Comparison of ENCODE assay signal across 1 cellular context in genomic region chr6:112041535-112041934, GRCh38.
TF ChIP-seq lines count a peak whose summit lies in the region.

No MANE protein-coding gene starts in this region.

TF ChIP-seq in WTC11, 78 proteins besides CTCF, POLR2A, EP300 and RAD21 (continued from another document):
- TF ChIP-seq, protein P1, sequence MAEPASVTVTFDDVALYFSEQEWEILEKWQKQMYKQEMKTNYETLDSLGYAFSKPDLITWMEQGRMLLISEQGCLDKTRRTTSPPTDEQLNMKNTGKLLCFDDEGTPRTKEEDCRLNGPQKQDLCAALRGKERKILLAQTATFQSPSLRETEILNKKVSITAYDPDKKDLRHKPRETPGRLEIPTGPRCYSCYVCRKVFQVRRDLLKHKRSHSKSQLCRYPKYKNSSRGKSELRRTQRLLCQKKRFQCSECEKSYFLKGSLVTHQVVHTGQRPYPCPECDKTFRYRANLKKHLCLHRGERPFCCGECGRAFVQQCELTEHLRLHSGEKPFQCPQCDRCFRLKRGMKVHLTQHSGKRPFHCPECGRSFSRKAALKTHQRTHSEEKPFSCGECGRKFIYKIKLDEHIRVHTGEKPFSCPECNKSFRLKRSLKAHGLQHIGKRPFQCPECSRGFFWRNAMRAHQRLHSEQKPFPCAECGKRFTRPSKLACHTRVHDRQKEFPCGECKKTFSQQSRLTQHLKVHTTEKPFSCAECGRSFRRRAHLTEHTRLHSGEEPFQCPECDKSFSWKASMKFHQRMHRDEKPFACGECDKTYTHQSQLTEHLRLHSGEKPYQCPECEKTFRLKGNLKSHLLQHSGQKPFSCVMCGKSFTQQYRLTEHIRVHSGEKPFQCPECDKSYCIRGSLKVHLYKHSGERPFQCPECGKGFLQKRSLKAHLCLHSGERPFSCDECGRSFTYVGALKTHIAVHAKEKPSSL (CRISPR knock-in tag; conservative IDR thresholded peaks at IDR 0.05): no peak
- TF ChIP-seq, protein P2, sequence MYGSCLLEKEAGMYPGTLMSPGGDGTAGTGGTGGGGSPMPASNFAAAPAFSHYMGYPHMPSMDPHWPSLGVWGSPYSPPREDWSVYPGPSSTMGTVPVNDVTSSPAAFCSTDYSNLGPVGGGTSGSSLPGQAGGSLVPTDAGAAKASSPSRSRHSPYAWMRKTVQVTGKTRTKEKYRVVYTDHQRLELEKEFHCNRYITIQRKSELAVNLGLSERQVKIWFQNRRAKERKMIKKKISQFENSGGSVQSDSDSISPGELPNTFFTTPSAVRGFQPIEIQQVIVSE (CRISPR knock-in tag; IDR thresholded peaks at IDR 0.05; ENCODE audit: borderline replicate concordance): no peak
- no peak for TF ChIP-seq NFYB (CRISPR knock-in tag; conservative IDR thresholded peaks at IDR 0.05; ENCODE audit: low read depth)
- no peak for TF ChIP-seq NR2C2 (CRISPR knock-in tag; IDR thresholded peaks at IDR 0.05)
- TF ChIP-seq IRF2 (CRISPR knock-in tag; IDR thresholded peaks at IDR 0.05; ENCODE audit: borderline replicate concordance, low read depth): no peak
- TF ChIP-seq ZNF121 (CRISPR knock-in tag; IDR thresholded peaks at IDR 0.05): no peak
- TF ChIP-seq ZNF532 (CRISPR knock-in tag; IDR thresholded peaks at IDR 0.05; ENCODE audit: borderline replicate concordance): no peak
